In the genomic region with DNA sequence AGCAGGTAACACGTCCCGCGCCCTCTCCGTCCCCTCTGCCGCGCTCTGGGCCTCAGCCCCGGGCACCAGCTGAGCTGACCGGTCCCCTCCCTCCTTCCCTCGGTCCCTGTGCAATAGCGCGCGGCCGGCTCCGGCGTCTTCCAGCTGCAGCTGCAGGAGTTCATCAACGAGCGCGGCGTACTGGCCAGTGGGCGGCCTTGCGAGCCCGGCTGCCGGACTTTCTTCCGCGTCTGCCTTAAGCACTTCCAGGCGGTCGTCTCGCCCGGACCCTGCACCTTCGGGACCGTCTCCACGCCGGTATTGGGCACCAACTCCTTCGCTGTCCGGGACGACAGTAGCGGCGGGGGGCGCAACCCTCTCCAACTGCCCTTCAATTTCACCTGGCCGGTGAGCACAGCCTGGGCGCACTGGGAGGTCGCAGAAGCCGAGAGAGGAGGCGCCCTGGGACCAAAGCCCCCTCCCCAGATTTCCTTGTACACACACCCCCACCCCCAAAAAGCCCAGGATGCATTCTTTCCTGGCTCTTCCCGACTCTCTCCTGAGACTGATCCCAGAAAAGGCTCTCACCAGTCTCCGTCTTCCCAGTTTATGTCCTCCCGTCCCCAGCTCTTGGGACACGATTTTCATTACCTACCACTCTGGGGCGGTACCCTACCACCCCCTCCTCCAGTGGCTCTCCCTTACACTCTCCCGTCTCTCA, we compare ENCODE assay signal across 1 cellular context.
TF ChIP-seq lines count a peak whose summit lies in the region.

No MANE protein-coding gene starts in this region.

TF ChIP-seq in SK-N-SH treated with all-trans-retinoic acid at 6 μM for 48 hours, 23 proteins besides CTCF, POLR2A, EP300 and RAD21 (continued from another document):
- TF ChIP-seq CREB5 (CRISPR knock-in tag; IDR thresholded peaks at IDR 0.05; ENCODE audit: low read depth) (no peak), ARNTL (CRISPR knock-in tag; IDR thresholded peaks at IDR 0.05; ENCODE audit: borderline replicate concordance, low read depth) (no peak), SNAI2 (CRISPR knock-in tag; IDR thresholded peaks at IDR 0.05) (no peak), OSR1 (CRISPR knock-in tag; IDR thresholded peaks at IDR 0.05) (no peak), ZNF8 (CRISPR knock-in tag; IDR thresholded peaks at IDR 0.05) (no peak), POU6F1 (CRISPR knock-in tag; IDR thresholded peaks at IDR 0.05; ENCODE audit: borderline replicate concordance, low read depth) (no peak), ZFP30 (CRISPR knock-in tag; IDR thresholded peaks at IDR 0.05) (no peak), TCF4 (CRISPR knock-in tag; IDR thresholded peaks at IDR 0.05; ENCODE audit: borderline replicate concordance) (no peak)
